Comparison of ENCODE assay signal across 19 cellular contexts in the genomic region with DNA sequence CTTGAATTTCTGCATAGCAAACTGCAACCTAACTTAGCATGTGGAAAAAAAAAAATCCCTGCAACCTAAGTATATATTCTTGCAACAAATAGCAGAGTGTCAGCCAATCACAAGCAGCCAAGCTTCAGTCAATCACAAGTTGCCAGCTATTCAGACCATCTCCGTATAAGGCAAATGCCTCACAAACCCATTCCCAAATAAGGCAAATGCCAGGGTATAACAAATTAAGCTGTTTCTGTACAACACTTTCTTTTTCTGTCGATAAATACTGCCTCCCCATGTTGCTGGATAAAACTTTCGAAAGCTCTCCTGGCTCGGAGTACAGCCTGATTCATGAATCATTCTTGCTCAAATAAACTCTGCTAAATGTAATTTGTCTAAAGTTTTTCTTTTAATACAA.
DNase-seq lines count a peak whose midpoint lies in the region; ATAC-seq, FAIRE-seq and TF ChIP-seq lines count a peak whose summit lies in the region.
"Had no signal": no experiment of that assay in that cellular context is flagged by ENCODE, and none has a peak within 500 bp of the region (broad histone marks: within the 10 kb centered on the region; RNA-seq: fewer than 3 reads in every experiment).

No MANE protein-coding gene starts in this region.

- H2AK5ac ChIP-seq in H1 (ENCODE audit: low read depth, low read length), result no peak overlapping the region

- H4K8ac ChIP-seq in H1 (ENCODE audit: extremely low read depth, insufficient read depth, low read length), result no peak overlapping the region

- H4K5ac ChIP-seq in H1 (ENCODE audit: insufficient read length, low read depth, low read length), result no peak overlapping the region

- H2BK12ac ChIP-seq in H1 (ENCODE audit: low read depth, low read length), result no peak overlapping the region

- H2BK120ac ChIP-seq in H1 (replicated peaks; ENCODE audit: low read depth, low read length), result no peak overlapping the region

- TF ChIP-seq POLR2A in HepG2 (IDR thresholded peaks at IDR 0.05; ENCODE audit: insufficient read depth in 1 of 2, low read depth in 2 of 2, low read length in 2 of 2), result no peak
- TF ChIP-seq POLR2A in right lobe of liver (IDR thresholded peaks at IDR 0.05), result no peak
- no peak for TF ChIP-seq POLR2A in H1 (IDR thresholded peaks at IDR 0.05; ENCODE audit: control extremely low read depth in 1 of 2, low read depth in 2 of 2, low read length in 2 of 2)

- H2AFZ ChIP-seq in HepG2 (ENCODE audit: low read length), result no peak overlapping the region
- H2AFZ ChIP-seq in H1 (ENCODE audit: low read length), result no peak overlapping the region
- H2AFZ ChIP-seq: GM23338 had no signal

- no peak overlapping the region for H3K9ac ChIP-seq in HepG2 (ENCODE audit: insufficient read depth, low read depth, low read length)
- H3K9ac ChIP-seq in H1 (replicated peaks in 1 of 4; ENCODE audit: extremely low read depth in 1 of 4, low read depth in 3 of 4, low read length in 3 of 4), result no peak overlapping the region
- H3K9ac ChIP-seq: BLaER1 had no signal

- WGBS in HepG2 (ENCODE audit: low lambda C conversion rate), result 11% methylated on average over 4 of the region's 4 CpGs
- WGBS in right lobe of liver (ENCODE audit: insufficient coverage, low coverage, low lambda C conversion rate, missing lambda C conversion rate), result 30% methylated on average over 4 of the region's 4 CpGs
- 78% methylated on average over 4 of the region's 4 CpGs; no CpG with 5 or more reads in 1 of the 2 experiments for WGBS in H1 (ENCODE audit: extremely low coverage in 1 of 2, insufficient coverage in 1 of 2, insufficient read length in 1 of 2, insufficient replicate concordance in 2 of 2, low coverage in 1 of 2, low lambda C conversion rate in 2 of 2, missing lambda C conversion rate in 1 of 2), 2 experiments

- no peaks in the 10 kb centered on the region for H3K79me1 ChIP-seq in H1 (ENCODE audit: low read depth, low read length)

- intact Hi-C loops in HepG2 (cut with micrococcal nuclease; ENCODE audit: unreplicated experiment) (no loop called here), right lobe of liver (cut with DNase I) (no loop called here), left ventricle myocardium inferior (cut with micrococcal nuclease) (no loop called here)

- no TSS peak for BruUV-seq in HepG2 (replicated peaks; lab: Mats Ljungman, UMichigan)

- no peaks in the 10 kb centered on the region for H3K27me3 ChIP-seq in HepG2 (ENCODE audit: control insufficient read depth in 1 of 2, insufficient read depth in 2 of 2, low read length in 2 of 2)
- no peaks in the 10 kb centered on the region for H3K27me3 ChIP-seq in right lobe of liver
- H3K27me3 ChIP-seq in H1 (replicated peaks in 1 of 4; ENCODE audit: control insufficient read depth in 3 of 4, extremely low read depth in 1 of 4, insufficient read depth in 3 of 4, low read length in 3 of 4), result no peaks in the 10 kb centered on the region
- no peaks in the 10 kb centered on the region for H3K27me3 ChIP-seq in left ventricle myocardium inferior (ENCODE audit: low read depth)
- H3K27me3 ChIP-seq: BLaER1 had no signal

- H3K4me3 ChIP-seq in HepG2 (replicated peaks in 1 of 3; ENCODE audit: insufficient read depth in 1 of 3, low read depth in 2 of 3, low read length in 3 of 3) (no peak overlapping the region), right lobe of liver (no peak overlapping the region), H1 (ENCODE audit: extremely low read depth in 1 of 4, insufficient read depth in 2 of 4, low read depth in 3 of 4, low read length in 4 of 4) (no peak overlapping the region), left ventricle myocardium inferior (no peak overlapping the region)
- H3K4me3 ChIP-seq: BLaER1, GM23338 had no signal

- no peak overlapping the region for H3K23ac ChIP-seq in H1 (ENCODE audit: insufficient read length)

- CTCF ChIA-PET in HepG2 (lab: Yijun Ruan, JAX; ENCODE audit: low intra/inter-chr PET ratio, low total read pairs), result no interaction called here
- CTCF ChIA-PET in H1 (lab: Charles Lee; ENCODE audit: partially characterized antibody), result no interaction called here

- no peak overlapping the region for H3K4ac ChIP-seq in H1 (replicated peaks; ENCODE audit: insufficient read length, low read depth, low read length)

- H3K27ac ChIP-seq in HepG2 (ENCODE audit: extremely low read length, insufficient read depth, low read length) (no peak overlapping the region), right lobe of liver (no peak overlapping the region), H1 (ENCODE audit: low read depth, low read length) (no peak overlapping the region), left ventricle myocardium inferior (replicated peaks) (no peak overlapping the region)
- H3K27ac ChIP-seq: 22Rv1, BLaER1, HL-60 had no signal

- TF ChIP-seq CTCF in HepG2 (CRISPR knock-in tag; IDR thresholded peaks at IDR 0.05) (no peak), right lobe of liver (IDR thresholded peaks at IDR 0.05) (no peak), H1 (IDR thresholded peaks at IDR 0.05; ENCODE audit: control extremely low read depth in 1 of 3, insufficient read depth in 1 of 3, low read depth in 1 of 3, low read length in 3 of 3) (no peak), left ventricle myocardium inferior (IDR thresholded peaks at IDR 0.05; ENCODE audit: borderline replicate concordance) (no peak)

- DNase-seq in HepG2 (ENCODE audit: low spot score) (no peak), right lobe of liver (no peak), NCI-H460 (ENCODE audit: extremely low read depth, low read depth) (peak; percentile 5), H1 (ENCODE audit: low read depth in 1 of 2, low spot score in 2 of 2) (no peak), NCI-H748 (lab: John Stamatoyannopoulos, UW; ENCODE audit: unreplicated experiment) (no peak), left ventricle myocardium inferior (no peak)
- DNase-seq: AML-193; Caco-2; CD8-positive, alpha-beta memory T cell; DND-41; HFFc6; KBM-7 had no signal

- TF ChIP-seq RAD21 in HepG2 (CRISPR knock-in tag; IDR thresholded peaks at IDR 0.05), result no peak
- TF ChIP-seq RAD21 in H1 (IDR thresholded peaks at IDR 0.05 in 1 of 2, conservative IDR thresholded peaks at IDR 0.05 in 1 of 2; ENCODE audit: low read depth in 2 of 2, low read length in 2 of 2), result no peak

- no peak overlapping the region for H2BK5ac ChIP-seq in H1 (ENCODE audit: low read depth, low read length)

- H3K14ac ChIP-seq in H1 (ENCODE audit: insufficient read length), result no peak overlapping the region

- no peaks in the 10 kb centered on the region for H3K36me3 ChIP-seq in HepG2 (replicated peaks in 1 of 2; ENCODE audit: control insufficient read depth in 1 of 2, insufficient read depth in 2 of 2, low read length in 2 of 2)
- no peaks in the 10 kb centered on the region for H3K36me3 ChIP-seq in right lobe of liver
- H3K36me3 ChIP-seq in H1 (ENCODE audit: control insufficient read depth in 2 of 4, insufficient read depth in 4 of 4, low read length in 3 of 4), result no peaks in the 10 kb centered on the region
- no peaks in the 10 kb centered on the region for H3K36me3 ChIP-seq in left ventricle myocardium inferior
- H3K36me3 ChIP-seq: BLaER1, HAP-1 had no signal

- H4K91ac ChIP-seq in H1 (replicated peaks; ENCODE audit: insufficient read length, low read length), result no peak overlapping the region

- no peak overlapping the region for H2BK20ac ChIP-seq in H1 (ENCODE audit: low read length)

- ATAC-seq in HepG2 (no peak), right lobe of liver (no peak), GM19324 (IDR thresholded peaks at IDR 0.05; ENCODE audit: low FRiP score, unreplicated experiment) (no peak), HG03565 (IDR thresholded peaks at IDR 0.05; ENCODE audit: unreplicated experiment) (no peak)
- ATAC-seq: GM23338 had no signal

- TF ChIP-seq EP300 in HepG2 (IDR thresholded peaks at IDR 0.05; ENCODE audit: low read depth in 2 of 2, low read length in 2 of 2) (no peak), HepG2 (CRISPR knock-in tag; IDR thresholded peaks at IDR 0.05; ENCODE audit: borderline replicate concordance) (no peak), H1 (IDR thresholded peaks at IDR 0.05; ENCODE audit: borderline replicate concordance in 1 of 2, low read depth in 2 of 2, low read length in 2 of 2) (no peak)

- no peaks in the 10 kb centered on the region for H3K4me1 ChIP-seq in HepG2 (ENCODE audit: insufficient read depth, low read length)
- H3K4me1 ChIP-seq in right lobe of liver, result no peaks in the 10 kb centered on the region
- H3K4me1 ChIP-seq in H1 (replicated peaks in 1 of 4; ENCODE audit: control insufficient read depth in 3 of 4, insufficient read depth in 4 of 4, low read length in 3 of 4), result no peaks in the 10 kb centered on the region
- no peaks in the 10 kb centered on the region for H3K4me1 ChIP-seq in left ventricle myocardium inferior
- H3K4me1 ChIP-seq: BLaER1, Caco-2, HAP-1 had no signal

- H3K56ac ChIP-seq in H1 (replicated peaks; ENCODE audit: insufficient read length, low read depth, low read length), result no peak overlapping the region

- H3K9me3 ChIP-seq in HepG2 (ENCODE audit: low read length), result no peaks in the 10 kb centered on the region
- H3K9me3 ChIP-seq in right lobe of liver, result no peaks in the 10 kb centered on the region
- H3K9me3 ChIP-seq in H1 (ENCODE audit: insufficient read depth in 2 of 2, low read depth in 1 of 2, low read length in 1 of 2), result no peaks in the 10 kb centered on the region
- H3K9me3 ChIP-seq in left ventricle myocardium inferior (replicated peaks), result no peaks in the 10 kb centered on the region
- H3K9me3 ChIP-seq: BLaER1, Caco-2, HAP-1 had no signal

- H3K18ac ChIP-seq in H1 (ENCODE audit: extremely low read depth, low read length), result no peak overlapping the region

- H4K20me1 ChIP-seq in HepG2 (ENCODE audit: insufficient read depth, low read length) (no peaks in the 10 kb centered on the region), H1 (replicated peaks in 1 of 2; ENCODE audit: control insufficient read depth in 1 of 2, insufficient read depth in 2 of 2, low read length in 2 of 2) (no peaks in the 10 kb centered on the region)
- H4K20me1 ChIP-seq: BLaER1 had no signal

- H3K4me2 ChIP-seq in HepG2 (ENCODE audit: low read depth, low read length), result no peak overlapping the region
- H3K4me2 ChIP-seq in H1 (ENCODE audit: insufficient read depth in 1 of 2, low read depth in 2 of 2, low read length in 2 of 2), result no peak overlapping the region
- H3K4me2 ChIP-seq: BLaER1, GM23338 had no signal

- in situ Hi-C loops in HepG2 (cut with HindIII; ENCODE audit: extremely low pct_ligation_motif_present, low pct_unique_long_range_greater_than_20kb), result no loop called here

- H2BK15ac ChIP-seq in H1 (ENCODE audit: low read length), result no peak overlapping the region

- H3K79me2 ChIP-seq in HepG2 (ENCODE audit: insufficient read depth, low read length) (no peaks in the 10 kb centered on the region), H1 (ENCODE audit: control insufficient read depth in 1 of 2, insufficient read depth in 2 of 2, low read length in 2 of 2) (no peaks in the 10 kb centered on the region)

- POLR2A ChIA-PET in HepG2 (lab: Yijun Ruan, JAX) (no interaction called here), H1 (lab: Charles Lee; ENCODE audit: partially characterized antibody) (interaction anchor here (0.6 kb wide), 1 partner anchor 43 kb away, joined by 5 read pairs; no protein-coding TSS in a partner anchor)

- no peaks in the 10 kb centered on the region for H3K23me2 ChIP-seq in H1 (ENCODE audit: low read depth, low read length)

- FAIRE-seq in HepG2 (lab: Jason Lieb, UNC), result no peak
- FAIRE-seq in H1 (lab: Jason Lieb, UNC), result no peak

TF ChIP-seq in H1, 55 proteins besides CTCF, POLR2A, EP300 and RAD21:
- peak; percentile 65; the same call in 1 of the 2 replicates for TF ChIP-seq SRF (IDR thresholded peaks at IDR 0.05; ENCODE audit: low read depth, low read length)
- no peak for TF ChIP-seq CREB1 (IDR thresholded peaks at IDR 0.05)
